8 cellular contexts compared by ENCODE assay signal in genomic region chr17:65121916-65122821, GRCh38. TPM values are rescaled to one million over a fixed set of nuclear protein-coding genes. Genes with fewer than 3 reads are reported as not detected.
A peak's percentile ranks its signal among the peaks of the same experiment; 100 is the strongest.
DNase-seq lines count a peak whose midpoint lies in the region; ATAC-seq and TF ChIP-seq lines count a peak whose summit lies in the region.

No MANE protein-coding gene starts in this region.

- DNase-seq in right atrium auricular region (ENCODE audit: low spot score) (no peak), cardiac septum (ENCODE audit: low spot score) (no peak), T-helper 17 cell (no peak), germinal center (ENCODE audit: low spot score) (peak; percentile 40), islet precursor cell (no peak), NCI-H128 (lab: John Stamatoyannopoulos, UW; ENCODE audit: unreplicated experiment) (no peak)
- DNase-seq in stimulated activated CD4-positive, alpha-beta T cell treated with anti-CD3 and anti-CD28 coated beads, Interleukin-15, amount 100 ng/mL, for 48 hours (ENCODE audit: low read depth in 2 of 2), result peak; percentile 30 to 54

- intact Hi-C loops in cardiac septum (cut with DNase I), result no loop called here

- ATAC-seq in T-helper 17 cell (no peak), HG03025 (IDR thresholded peaks at IDR 0.05; ENCODE audit: low FRiP score, unreplicated experiment) (no peak)

- no peaks in the 10 kb centered on the region for H3K36me3 ChIP-seq in right atrium auricular region

- H3K36me3 Mint-ChIP-seq in T-helper 17 cell (ENCODE audit: low read depth), result no peaks in the 10 kb centered on the region

- H3K27me3 ChIP-seq in right atrium auricular region, result no peaks in the 10 kb centered on the region

- no peaks in the 10 kb centered on the region for H3K9me3 ChIP-seq in right atrium auricular region
- no peaks in the 10 kb centered on the region for H3K9me3 ChIP-seq in T-helper 17 cell (ENCODE audit: control insufficient read depth, low read length, poor library complexity, severe bottlenecking)

- peaks cover 0 to 4% of the 10 kb centered on the region in 2 donors for H3K4me1 ChIP-seq in right atrium auricular region

- TF ChIP-seq CTCF in right atrium auricular region (IDR thresholded peaks at IDR 0.05), result no peak

- H3K4me1 Mint-ChIP-seq in T-helper 17 cell, result peaks cover 15% of the 10 kb centered on the region

- peak overlapping the region; percentile 93 for H3K4me3 Mint-ChIP-seq in T-helper 17 cell

- peaks cover 7% of the 10 kb centered on the region for H3K27me3 Mint-ChIP-seq in T-helper 17 cell

- peak overlapping the region; percentile 85 to 88 for H3K27ac ChIP-seq in right atrium auricular region

- peak overlapping the region; percentile 72 to 74 for H3K4me3 ChIP-seq in right atrium auricular region

- peak overlapping the region; percentile 91 for H3K27ac Mint-ChIP-seq in T-helper 17 cell

RNA-seq across cellular contexts. Expression of gene RGS9, which starts 15.0 kb away (rescaled TPM):
- total RNA-seq in right atrium auricular region (1 to 10 TPM; 2.3 to 6.9 TPM), cardiac septum (0.38 TPM), T-helper 17 cell (1 to 10 TPM; 1.7 to 4.2 TPM)

Comparison
In these comparisons a context has a peak if more than half of its experiments do, and no peak if none do; other contexts are left out.
1. DNase-seq: peak in germinal center (single experiment) and stimulated activated CD4-positive, alpha-beta T cell treated with anti-CD3 and anti-CD28 coated beads, Interleukin-15, amount 100 ng/mL, for 48 hours (2 of 2); none in right atrium auricular region (single experiment), cardiac septum (single experiment), T-helper 17 cell (0 of 3), islet precursor cell (single experiment) and NCI-H128 (single experiment).